In the genomic region with DNA sequence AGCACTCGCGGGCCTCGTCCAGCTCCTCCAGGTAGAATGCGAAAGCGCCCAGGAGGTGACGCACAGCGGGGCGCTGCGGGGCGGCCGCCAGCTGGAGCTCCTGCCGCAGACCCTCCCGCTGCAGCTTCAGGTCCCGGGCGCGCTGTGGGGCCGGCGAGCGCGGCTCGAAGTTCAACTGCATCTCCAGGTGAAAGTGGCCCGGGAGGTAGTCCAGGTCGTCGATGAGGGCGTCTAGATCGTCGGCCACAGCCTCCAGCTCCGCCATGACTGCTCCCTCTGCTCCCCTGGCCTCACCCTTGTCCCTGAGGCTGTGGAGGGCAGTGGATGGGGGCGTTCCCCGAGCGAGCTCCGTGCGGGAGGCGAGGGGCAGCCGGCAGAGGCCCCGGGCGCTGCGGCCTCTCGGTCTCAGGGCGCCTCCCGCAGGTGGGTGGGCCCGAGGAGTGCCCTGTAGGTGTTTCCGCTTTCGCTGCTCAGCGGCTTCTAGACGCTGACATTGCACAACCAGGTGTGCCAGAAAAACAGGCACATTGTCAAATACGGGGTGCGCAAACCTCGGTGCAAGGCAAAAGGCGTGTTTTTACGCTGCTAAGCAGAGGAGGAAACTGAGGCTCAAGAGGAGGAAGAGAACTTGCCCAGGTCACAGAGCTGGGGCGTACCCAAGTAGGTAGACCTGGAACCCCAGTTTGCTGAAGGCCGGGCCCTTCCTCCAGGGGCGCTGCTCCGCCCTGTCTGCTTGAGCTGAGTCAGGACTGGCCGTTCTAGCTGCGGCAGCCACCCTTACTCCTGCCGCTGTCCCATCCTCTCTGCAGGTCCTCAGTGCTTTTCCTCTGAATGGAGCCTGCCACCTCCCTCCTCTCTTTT, we compare ENCODE assay signal across 9 cellular contexts. TPM values are rescaled to one million over a fixed set of nuclear protein-coding genes. Genes with fewer than 3 reads are reported as not detected.
DNase-seq lines count a peak whose midpoint lies in the region; ATAC-seq and TF ChIP-seq lines count a peak whose summit lies in the region.
"Had no signal": no experiment of that assay in that cellular context is flagged by ENCODE, and none has a peak within 500 bp of the region (broad histone marks: within the 10 kb centered on the region; RNA-seq: fewer than 3 reads in every experiment).

Gene TTC22, minus strand, starts transcription at position 425 of the 861 bp plus-strand sequence. Its CDS starts 160 bp downstream, at position 265.

- TF ChIP-seq POLR2A in GM18951 (IDR thresholded peaks at IDR 0.05; ENCODE audit: extremely low read depth, insufficient read depth, insufficient read length): peak; percentile 49

- in situ Hi-C loops in GM18951 (cut with MboI; ENCODE audit: low sequenced_read_pairs, unreplicated experiment): no loop called here

- H3K4me3 Mint-ChIP-seq in activated naive CD8-positive, alpha-beta T cell treated with anti-CD3 and anti-CD28 coated beads for 36 hours: peak within 1 kb of the TSS; percentile 86

- H3K27me3 Mint-ChIP-seq in activated naive CD8-positive, alpha-beta T cell treated with anti-CD3 and anti-CD28 coated beads for 36 hours: no peaks in the 10 kb centered on the region

- peaks cover 25% of the 10 kb centered on the region for H3K27me3 ChIP-seq in iPS-15b (ENCODE audit: control insufficient read depth, insufficient read depth, low read length)

- H3K9me3 ChIP-seq in iPS-15b (ENCODE audit: control insufficient read depth, insufficient read depth, low read length): no peaks in the 10 kb centered on the region

- H3K36me3 ChIP-seq in iPS-15b (ENCODE audit: control insufficient read depth, insufficient read depth, low read length): no peaks in the 10 kb centered on the region

- peak within 1 kb of the TSS; percentile 33 for H3K4me3 ChIP-seq in iPS-15b (ENCODE audit: low read depth, low read length)

- H3K9ac ChIP-seq in iPS-15b (ENCODE audit: low read depth, low read length): peak within 1 kb of the TSS; percentile 54

- H3K4me1 Mint-ChIP-seq in activated naive CD8-positive, alpha-beta T cell treated with anti-CD3 and anti-CD28 coated beads for 36 hours: peaks cover 41% of the 10 kb centered on the region

- H3K9me3 Mint-ChIP-seq in activated naive CD8-positive, alpha-beta T cell treated with anti-CD3 and anti-CD28 coated beads for 36 hours: no peaks in the 10 kb centered on the region

- peak within 1 kb of the TSS; percentile 81 for H3K27ac Mint-ChIP-seq in activated naive CD8-positive, alpha-beta T cell treated with anti-CD3 and anti-CD28 coated beads for 36 hours

- peak; percentile 78 for ATAC-seq in HG03095 (IDR thresholded peaks at IDR 0.05; ENCODE audit: unreplicated experiment)

- peak; percentile 79 for DNase-seq in SKM-1 treated with dmso at 0.1 percent for 144 hours (lab: John Stamatoyannopoulos, UW; ENCODE audit: unreplicated experiment)
- DNase-seq in activated naive CD8-positive, alpha-beta T cell treated with anti-CD3 and anti-CD28 coated beads for 36 hours: peak; percentile 77
- DNase-seq in stimulated activated CD4-positive, alpha-beta T cell treated with anti-CD3 and anti-CD28 coated beads, Interleukin-1b, Interleukin-23, amount 100 ng/mL, for 24 hours (ENCODE audit: low read depth in 4 of 4, low spot score in 1 of 4): peak in 3 of 4 experiments; percentile 27 to 52 (median 49)
- DNase-seq in NCI-H82 (lab: John Stamatoyannopoulos, UW): no peak
- DNase-seq in HCEC 1CT: no peak

- no peaks in the 10 kb centered on the region for H3K4me1 ChIP-seq in iPS-15b (ENCODE audit: control insufficient read depth, insufficient read depth, low read length)

- H3K36me3 Mint-ChIP-seq in activated naive CD8-positive, alpha-beta T cell treated with anti-CD3 and anti-CD28 coated beads for 36 hours: no peaks in the 10 kb centered on the region

RNA-seq across cellular contexts. Expression of gene TTC22, which starts in this region (rescaled TPM):
- 1 to 10 TPM; 4.8 to 5.3 TPM for total RNA-seq in activated naive CD8-positive, alpha-beta T cell treated with anti-CD3 and anti-CD28 coated beads for 36 hours
- total RNA-seq: pulmonary artery endothelial cell had no signal

Comparison
In these comparisons a context has a peak if more than half of its experiments do, and no peak if none do; other contexts are left out.
1. DNase-seq: peak in SKM-1 treated with dmso at 0.1 percent for 144 hours (single experiment), activated naive CD8-positive, alpha-beta T cell treated with anti-CD3 and anti-CD28 coated beads for 36 hours (single experiment) and stimulated activated CD4-positive, alpha-beta T cell treated with anti-CD3 and anti-CD28 coated beads, Interleukin-1b, Interleukin-23, amount 100 ng/mL, for 24 hours (3 of 4); none in NCI-H82 (single experiment) and HCEC 1CT (single experiment).